ENCODE assay signal across 10 cellular contexts in the genomic region with DNA sequence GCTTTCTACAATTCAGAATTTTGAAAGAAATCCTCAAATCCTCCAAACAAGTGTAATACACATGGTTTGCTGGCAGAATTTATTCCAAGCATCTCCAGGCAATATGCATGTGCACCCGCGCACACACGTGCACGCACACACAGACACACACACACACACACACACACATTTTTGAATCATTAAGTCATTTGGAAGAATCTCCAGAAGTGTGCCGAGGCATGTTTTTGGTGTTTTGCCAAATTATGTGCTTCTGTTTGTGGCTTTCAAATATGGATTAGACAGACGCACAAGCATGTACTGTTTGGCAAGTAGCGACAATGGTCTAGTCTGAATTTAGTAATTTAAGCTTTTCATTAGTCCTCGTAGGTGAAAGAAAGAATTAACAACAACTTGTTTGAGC. TPM values are rescaled to one million over a fixed set of nuclear protein-coding genes. Genes with fewer than 3 reads are reported as not detected.
DNase-seq lines count a peak whose midpoint lies in the region; ATAC-seq and TF ChIP-seq lines count a peak whose summit lies in the region.
"Had no signal": no experiment of that assay in that cellular context is flagged by ENCODE, and none has a peak within 500 bp of the region (broad histone marks: within the 10 kb centered on the region; RNA-seq: fewer than 3 reads in every experiment).

No MANE protein-coding gene starts in this region.

- H3K4me1 Mint-ChIP-seq in brain = peaks cover 97% of the 10 kb centered on the region

- DNase-seq in DMS 273 (lab: John Stamatoyannopoulos, UW; ENCODE audit: unreplicated experiment) (peak; percentile 66), DMS 273 treated with DMSO at 0.1 percent for 48 hours (lab: John Stamatoyannopoulos, UW) (no peak), left ventricle myocardium superior (peak; percentile 53), upper lobe of right lung (no peak), SHP77 treated with DMSO at 0.1 percent for 48 hours (lab: John Stamatoyannopoulos, UW) (no peak)
- no peak for DNase-seq in activated CD4-positive, alpha-beta T cell treated with anti-CD3 and anti-CD28 coated beads, Interleukin-2, amount 50 U/mL, for 1 hour

- H3K4me3 Mint-ChIP-seq in brain = peak overlapping the region in 3 of 5 experiments; percentile 43 to 66 (median 65)

- no peaks in the 10 kb centered on the region for H3K9me3 ChIP-seq in upper lobe of right lung

- peaks cover 24% of the 10 kb centered on the region for H3K4me1 ChIP-seq in upper lobe of right lung

- ATAC-seq in left ventricle myocardium superior (peak; percentile 63), upper lobe of right lung (peak; percentile 60), HG03135 (IDR thresholded peaks at IDR 0.05; ENCODE audit: unreplicated experiment) (no peak)
- ATAC-seq: Panc1 had no signal

- H3K27me3 ChIP-seq in upper lobe of right lung = no peaks in the 10 kb centered on the region

- peak overlapping the region in 4 of 5 experiments; percentile 39 to 59 (median 50) for H3K27ac Mint-ChIP-seq in brain

- H3K4me3 ChIP-seq in upper lobe of right lung = no peak overlapping the region

- TF ChIP-seq CTCF in brain (conservative IDR thresholded peaks at IDR 0.05) = no peak
- TF ChIP-seq CTCF in upper lobe of right lung (IDR thresholded peaks at IDR 0.05) = no peak

- H3K27me3 Mint-ChIP-seq in brain = peaks cover 8% of the 10 kb centered on the region

- H3K9me3 Mint-ChIP-seq in brain = no peaks in the 10 kb centered on the region

- H3K36me3 ChIP-seq in upper lobe of right lung = no peaks in the 10 kb centered on the region

- intact Hi-C loops in left ventricle myocardium superior (cut with micrococcal nuclease) = no loop called here
- intact Hi-C loops in upper lobe of right lung (cut with DNase I) = no loop called here

- no peak overlapping the region for H3K27ac ChIP-seq in upper lobe of right lung
- H3K27ac ChIP-seq: 22Rv1 had no signal

- peaks cover 11% of the 10 kb centered on the region for H3K36me3 Mint-ChIP-seq in brain

RNA-seq across cellular contexts. Expression of a gene that starts 36.7 kb away (rescaled TPM):
- 49.5 TPM for polyA plus RNA-seq in brain (ENCODE audit: insufficient read depth, low read depth, low replicate concordance)
- 110 TPM for total RNA-seq in left ventricle myocardium superior
- total RNA-seq in upper lobe of right lung = 99.4 TPM

Comparison
In these comparisons a context has a peak if more than half of its experiments do, and no peak if none do; other contexts are left out.
1. DNase-seq: peak in DMS 273 (single experiment) and left ventricle myocardium superior (single experiment); none in DMS 273 treated with DMSO at 0.1 percent for 48 hours (single experiment), upper lobe of right lung (single experiment), SHP77 treated with DMSO at 0.1 percent for 48 hours (single experiment) and activated CD4-positive, alpha-beta T cell treated with anti-CD3 and anti-CD28 coated beads, Interleukin-2, amount 50 U/mL, for 1 hour (single experiment).